In genomic region chr6:125254321-125254720, GRCh38 we compare ENCODE assay signal across 13 cellular contexts. TPM values are rescaled to one million over a fixed set of nuclear protein-coding genes. Genes with fewer than 3 reads are reported as not detected.
A peak's percentile ranks its signal among the peaks of the same experiment; 100 is the strongest.
DNase-seq lines count a peak whose midpoint lies in the region; ATAC-seq, FAIRE-seq and TF ChIP-seq lines count a peak whose summit lies in the region.
"Had no signal": no experiment of that assay in that cellular context is flagged by ENCODE, and none has a peak within 500 bp of the region (broad histone marks: within the 10 kb centered on the region; RNA-seq: fewer than 3 reads in every experiment).

No MANE protein-coding gene starts in this region.

- ATAC-seq in IMR-90 (ENCODE audit: low read depth), result no peak
- 0 out of 3 replicates have a peak, but pooled peaks have one; percentile 3 for ATAC-seq in RWPE2 (ENCODE audit: low read depth)
- no peak for ATAC-seq in GM19467 (IDR thresholded peaks at IDR 0.05; ENCODE audit: unreplicated experiment)
- ATAC-seq: GM23338 had no signal

- no peak overlapping the region for H4K91ac ChIP-seq in IMR-90 (ENCODE audit: insufficient read depth, low read depth, low read length)

- H2AK5ac ChIP-seq in IMR-90 (ENCODE audit: low read depth, low read length), result no peak overlapping the region

- peak overlapping the region; percentile 51 for H3K4me3 Mint-ChIP-seq in type B pancreatic cell
- H3K4me3 Mint-ChIP-seq: B cell; CD4-positive, alpha-beta T cell; GM23338 had no signal

- H4K20me1 ChIP-seq in IMR-90 (ENCODE audit: insufficient read depth, low read length) (no peaks in the 10 kb centered on the region), keratinocyte (ENCODE audit: control insufficient read depth, extremely low read depth, insufficient read depth, low read length) (no peaks in the 10 kb centered on the region)

- no peak overlapping the region for H3K18ac ChIP-seq in IMR-90 (ENCODE audit: low read depth, low read length)

- H2AK9ac ChIP-seq in IMR-90 (replicated peaks; ENCODE audit: low read depth, low read length, poor library complexity), result no peak overlapping the region

- H3K4ac ChIP-seq in IMR-90 (ENCODE audit: low read depth, low read length), result no peak overlapping the region

- peaks cover 13% of the 10 kb centered on the region for H3K4me1 ChIP-seq in IMR-90 (ENCODE audit: control insufficient read depth, insufficient read depth, low read length)
- peaks cover 34% of the 10 kb centered on the region for H3K4me1 ChIP-seq in RWPE2 (ENCODE audit: insufficient read depth, poor library complexity, severe bottlenecking)
- H3K4me1 ChIP-seq in keratinocyte (ENCODE audit: control insufficient read depth, extremely low read depth, insufficient read depth, low read length), result peaks cover 28% of the 10 kb centered on the region
- no peaks in the 10 kb centered on the region for H3K4me1 ChIP-seq in breast epithelium

- CTCF ChIA-PET in IMR-90 (lab: Yijun Ruan, JAX), result no interaction called here

- no peak for FAIRE-seq in keratinocyte (lab: Jason Lieb, UNC)
- FAIRE-seq: A204.1 had no signal

- H3K36me3 Mint-ChIP-seq in type B pancreatic cell, result peaks cover 13% of the 10 kb centered on the region

- TF ChIP-seq RAD21 in IMR-90 (IDR thresholded peaks at IDR 0.05; ENCODE audit: low read length), result no peak

- no peaks in the 10 kb centered on the region for H3K27me3 Mint-ChIP-seq in type B pancreatic cell
- H3K27me3 Mint-ChIP-seq: CD4-positive, alpha-beta T cell had no signal

- H3K4me1 Mint-ChIP-seq in type B pancreatic cell (ENCODE audit: unreplicated experiment), result peaks cover 23% of the 10 kb centered on the region
- H3K4me1 Mint-ChIP-seq: B cell had no signal

- no peak overlapping the region for H2BK20ac ChIP-seq in IMR-90 (ENCODE audit: low read depth, low read length)

- H3K9me1 ChIP-seq in IMR-90 (ENCODE audit: insufficient read depth, low read length) (peaks cover 3% of the 10 kb centered on the region; the same call in 1 of the 2 replicates), keratinocyte (ENCODE audit: control insufficient read depth, extremely low read depth, insufficient read depth, low read length) (no peaks in the 10 kb centered on the region)

- TF ChIP-seq POLR2A in IMR-90 (IDR thresholded peaks at IDR 0.05; ENCODE audit: low read depth, low read length) (no peak), breast epithelium (IDR thresholded peaks at IDR 0.05) (no peak)

- H2BK120ac ChIP-seq in IMR-90 (ENCODE audit: low read depth, low read length), result no peak overlapping the region

- H2AFZ ChIP-seq in IMR-90 (replicated peaks; ENCODE audit: low read length, poor library complexity) (no peak overlapping the region), keratinocyte (ENCODE audit: control insufficient read depth, low read length) (no peak overlapping the region)
- H2AFZ ChIP-seq: GM23338 had no signal

- no CpG with 5 or more reads among the region's 3 CpGs for WGBS in IMR-90 (ENCODE audit: extremely low coverage in 2 of 2, insufficient read length in 1 of 2), 2 experiments

- H3K9me3 ChIP-seq in IMR-90 (ENCODE audit: control insufficient read depth, insufficient read depth, low read length) (no peaks in the 10 kb centered on the region), RWPE2 (ENCODE audit: severe bottlenecking) (no peaks in the 10 kb centered on the region), keratinocyte (ENCODE audit: control insufficient read depth, low read depth, low read length) (no peaks in the 10 kb centered on the region), breast epithelium (no peaks in the 10 kb centered on the region)

- POLR2A ChIA-PET in IMR-90 (lab: Charles Lee; ENCODE audit: unreplicated experiment), result no interaction called here

- no peaks in the 10 kb centered on the region for H3K79me2 ChIP-seq in keratinocyte (ENCODE audit: control insufficient read depth, insufficient read depth, low read length)

- BruUV-seq in IMR-90 (replicated peaks; lab: Mats Ljungman, UMichigan), result no TSS peak

- no peak overlapping the region for H4K5ac ChIP-seq in IMR-90 (ENCODE audit: low read depth, low read length)

- no peak overlapping the region for H2BK5ac ChIP-seq in IMR-90 (ENCODE audit: low read depth, low read length, poor library complexity, severe bottlenecking)

- H3K27ac Mint-ChIP-seq in type B pancreatic cell, result peak overlapping the region; percentile 72
- H3K27ac Mint-ChIP-seq: B cell; CD4-positive, alpha-beta T cell; GM23338 had no signal

- no peak overlapping the region for H4K8ac ChIP-seq in IMR-90 (ENCODE audit: low read depth in 2 of 2, low read length in 2 of 2)

- H3K4me3 ChIP-seq in IMR-90 (ENCODE audit: insufficient read depth, low read depth, low read length) (no peak overlapping the region), RWPE2 (ENCODE audit: severe bottlenecking) (no peak overlapping the region), keratinocyte (ENCODE audit: control insufficient read depth in 2 of 3, extremely low read depth in 1 of 3, insufficient read depth in 2 of 3, low read depth in 1 of 3, low read length in 3 of 3) (no peak overlapping the region), breast epithelium (no peak overlapping the region)
- H3K4me3 ChIP-seq: GM23338 had no signal

- H3K79me1 ChIP-seq in IMR-90 (ENCODE audit: low read depth in 1 of 2, low read length in 2 of 2), result no peaks in the 10 kb centered on the region

- TF ChIP-seq CTCF in IMR-90 (conservative IDR thresholded peaks at IDR 0.05; ENCODE audit: low read depth, low read length) (no peak), RWPE2 (IDR thresholded peaks at IDR 0.05; ENCODE audit: poor library complexity, severe bottlenecking) (no peak), keratinocyte (optimal IDR thresholded peaks at IDR 0.05 in 1 of 3, IDR thresholded peaks at IDR 0.05 in 1 of 3, conservative IDR thresholded peaks at IDR 0.05 in 1 of 3; ENCODE audit: extremely low read depth in 1 of 3, insufficient read depth in 2 of 3, low read length in 3 of 3) (no peak), type B pancreatic cell (conservative IDR thresholded peaks at IDR 0.05) (no peak), breast epithelium (IDR thresholded peaks at IDR 0.05) (no peak)

- no peak overlapping the region for H3K23ac ChIP-seq in IMR-90 (ENCODE audit: low read depth, low read length)

- H3K9ac ChIP-seq in IMR-90 (ENCODE audit: low read depth, low read length) (no peak overlapping the region), keratinocyte (ENCODE audit: control insufficient read depth, extremely low read depth, insufficient read depth, low read length) (no peak overlapping the region)

- intact Hi-C loops in IMR-90 (cut with micrococcal nuclease) (loop anchor here (5.0 kb wide), 1 partner anchor 52 kb away; no protein-coding TSS in a partner anchor), breast epithelium (cut with DNase I; ENCODE audit: low total_unique reads) (no loop called here)

- H3K56ac ChIP-seq in IMR-90 (ENCODE audit: extremely low read depth, insufficient read depth, low read length), result no peak overlapping the region

- H3K4me2 ChIP-seq in IMR-90 (ENCODE audit: low read depth, low read length), result no peak overlapping the region
- H3K4me2 ChIP-seq in keratinocyte (ENCODE audit: control insufficient read depth, extremely low read depth, insufficient read depth, low read depth, low read length), result peak overlapping the region; percentile 51
- H3K4me2 ChIP-seq: GM23338 had no signal

- dilution Hi-C loops in IMR-90 (cut with HindIII; ENCODE audit: low sequenced_read_pairs, unreplicated experiment), result no loop called here
- dilution Hi-C loops in keratinocyte (cut with MboI; ENCODE audit: extremely low pct_ligation_motif_present, low sequenced_read_pairs), result no loop called here

- H3K27me3 ChIP-seq in IMR-90 (ENCODE audit: control insufficient read depth, insufficient read depth, low read length) (no peaks in the 10 kb centered on the region), RWPE2 (ENCODE audit: insufficient read depth, poor library complexity, severe bottlenecking) (no peaks in the 10 kb centered on the region), keratinocyte (ENCODE audit: control insufficient read depth, extremely low read depth, insufficient read depth, low read length) (no peaks in the 10 kb centered on the region), breast epithelium (no peaks in the 10 kb centered on the region)

- no peak overlapping the region for H3K14ac ChIP-seq in IMR-90 (replicated peaks; ENCODE audit: low read depth, low read length)

- in situ Hi-C loops in IMR-90 (cut with MboI; ENCODE audit: low sequenced_read_pairs), result no loop called here

- no peak for DNase-seq in IMR-90
- DNase-seq in RWPE2 (ENCODE audit: low spot score), result no peak
- DNase-seq in keratinocyte (ENCODE audit: low read depth, low spot score), result no peak
- no peak for DNase-seq in type B pancreatic cell (ENCODE audit: extremely low spot score, unreplicated experiment)
- DNase-seq in DMS79 (lab: John Stamatoyannopoulos, UW), result no peak
- DNase-seq in breast epithelium (ENCODE audit: low spot score in 2 of 2), result no peak
- DNase-seq: C1 segment of cervical spinal cord; CD4-positive, alpha-beta T cell; H7 had no signal

- no peaks in the 10 kb centered on the region for H3K36me3 ChIP-seq in IMR-90 (ENCODE audit: control insufficient read depth, insufficient read depth, low read length)
- H3K36me3 ChIP-seq in RWPE2 (ENCODE audit: low read depth), result no peaks in the 10 kb centered on the region
- peaks cover 0 to 2% of the 10 kb centered on the region in 2 experiments for H3K36me3 ChIP-seq in keratinocyte (ENCODE audit: control insufficient read depth in 2 of 2, extremely low read depth in 1 of 2, insufficient read depth in 2 of 2, low read length in 2 of 2)
- H3K36me3 ChIP-seq in breast epithelium, result no peaks in the 10 kb centered on the region

- H3K27ac ChIP-seq in IMR-90 (ENCODE audit: insufficient read depth, low read length) (no peak overlapping the region), RWPE2 (ENCODE audit: poor library complexity, severe bottlenecking) (peak overlapping the region; percentile 70), keratinocyte (ENCODE audit: control insufficient read depth, insufficient read depth, low read length) (no peak overlapping the region), breast epithelium (no peak overlapping the region)

- no peaks in the 10 kb centered on the region for H3K9me3 Mint-ChIP-seq in type B pancreatic cell
- H3K9me3 Mint-ChIP-seq: CD4-positive, alpha-beta T cell; GM23338 had no signal

- no peak overlapping the region for H2BK15ac ChIP-seq in IMR-90 (ENCODE audit: low read depth, low read length)

RNA-seq across cellular contexts. Expression of gene HDDC2, which starts 47.4 kb away (rescaled TPM):
- total RNA-seq in IMR-90 (2012; rRNA removed), result 40.9 and 51.4 TPM in 2 replicates
- 61.5 and 68.6 TPM in 2 replicates for polyA plus RNA-seq in IMR-90 (2012; rRNA removed)
- polyA plus RNA-seq in IMR-90 (2012; cell fraction: cytosol; rRNA removed), result 50.9 and 52.6 TPM in 2 replicates
- polyA plus RNA-seq in IMR-90 (2012; cell fraction: nucleus; rRNA removed; ENCODE audit: low replicate concordance), result 12.9 and 36.9 TPM in 2 replicates
- polyA plus RNA-seq in keratinocyte, result 57.1 to 75.8 TPM (median 60.0 TPM) in 3 replicates
- polyA plus RNA-seq in keratinocyte (2011; ENCODE audit: low read depth), result 53.5 TPM
- polyA plus RNA-seq in keratinocyte (2011; cell fraction: cytosol; rRNA removed), result 67.1 and 83.2 TPM in 2 replicates
- polyA plus RNA-seq in keratinocyte (2011; cell fraction: nucleus; rRNA removed), result 20.5 and 29.7 TPM in 2 replicates
- 43.6 and 54.8 TPM in 2 replicates for polyA plus RNA-seq in keratinocyte (2012; ENCODE audit: low replicate concordance)
- polyA minus RNA-seq in keratinocyte, result 10.8 to 28.8 TPM (median 14.4 TPM) in 3 replicates
- polyA minus RNA-seq in keratinocyte (2011; cell fraction: cytosol; rRNA and poly(A)+ RNA removed), result 18.8 TPM
- 6.0 and 6.3 TPM in 2 replicates for polyA minus RNA-seq in keratinocyte (2011; cell fraction: nucleus; rRNA and poly(A)+ RNA removed)
- 61.8 and 90.0 TPM in 2 replicates for total RNA-seq in type B pancreatic cell (ENCODE audit: low replicate concordance)
- 10 to 100 TPM; 60.6 to 96.2 (median 88.1) TPM for total RNA-seq in breast epithelium
